Comparison of ENCODE assay signal across 32 cellular contexts in genomic region chr5:5155617-5156016, GRCh38. TPM values are rescaled to one million over a fixed set of nuclear protein-coding genes. Genes with fewer than 3 reads are reported as not detected.
A peak's percentile ranks its signal among the peaks of the same experiment; 100 is the strongest.
DNase-seq lines count a peak whose midpoint lies in the region; ATAC-seq, FAIRE-seq and TF ChIP-seq lines count a peak whose summit lies in the region.
"Had no signal": no experiment of that assay in that cellular context is flagged by ENCODE, and none has a peak within 500 bp of the region (broad histone marks: within the 10 kb centered on the region; RNA-seq: fewer than 3 reads in every experiment).

No MANE protein-coding gene starts in this region.

- in situ Hi-C loops in HepG2 (cut with HindIII; ENCODE audit: extremely low pct_ligation_motif_present, low pct_unique_long_range_greater_than_20kb), result no loop called here

- H2AFZ ChIP-seq in HepG2 (ENCODE audit: low read length) (no peak overlapping the region), keratinocyte (ENCODE audit: control insufficient read depth, low read length) (peak overlapping the region; percentile 13)

- no peak overlapping the region for H3K9ac ChIP-seq in HepG2 (ENCODE audit: insufficient read depth, low read depth, low read length)
- no peak overlapping the region for H3K9ac ChIP-seq in keratinocyte (ENCODE audit: control insufficient read depth, extremely low read depth, insufficient read depth, low read length)

- H3K27ac Mint-ChIP-seq in stimulated activated effector memory CD8-positive, alpha-beta T cell treated with anti-CD3 and anti-CD28 coated beads, Interleukin-12 subunit alpha, Interleukin-12 subunit beta, amount 100 ng/mL, for 72 hours, result peak overlapping the region; percentile 35
- H3K27ac Mint-ChIP-seq: activated CD4-positive, alpha-beta memory T cell treated with anti-CD3 and anti-CD28 coated beads, Interleukin-2, amount 10 ng/mL, durations not matched to agents 7 days and 5 days; activated naive CD8-positive, alpha-beta T cell treated with anti-CD3 and anti-CD28 coated beads, Interleukin-2, amount 10 ng/mL, durations not matched to agents 7 days and 5 days; immature natural killer cell; T-cell; type B pancreatic cell had no signal

- peaks cover 11% of the 10 kb centered on the region for H3K9me3 Mint-ChIP-seq in stimulated activated effector memory CD8-positive, alpha-beta T cell treated with anti-CD3 and anti-CD28 coated beads, Interleukin-12 subunit alpha, Interleukin-12 subunit beta, amount 100 ng/mL, for 72 hours

- no peak for TF ChIP-seq RAD21 in HepG2 (CRISPR knock-in tag; IDR thresholded peaks at IDR 0.05)

- dilution Hi-C loops in keratinocyte (cut with MboI; ENCODE audit: extremely low pct_ligation_motif_present, low sequenced_read_pairs), result no loop called here

- H3K4me3 Mint-ChIP-seq in stimulated activated effector memory CD8-positive, alpha-beta T cell treated with anti-CD3 and anti-CD28 coated beads, Interleukin-12 subunit alpha, Interleukin-12 subunit beta, amount 100 ng/mL, for 72 hours, result no peak overlapping the region
- H3K4me3 Mint-ChIP-seq: activated CD4-positive, alpha-beta memory T cell treated with anti-CD3 and anti-CD28 coated beads, Interleukin-2, amount 10 ng/mL, durations not matched to agents 7 days and 5 days; activated naive CD8-positive, alpha-beta T cell treated with anti-CD3 and anti-CD28 coated beads, Interleukin-2, amount 10 ng/mL, durations not matched to agents 7 days and 5 days; immature natural killer cell; T-cell; type B pancreatic cell had no signal

- no peaks in the 10 kb centered on the region for H3K4me1 Mint-ChIP-seq in stimulated activated effector memory CD8-positive, alpha-beta T cell treated with anti-CD3 and anti-CD28 coated beads, Interleukin-12 subunit alpha, Interleukin-12 subunit beta, amount 100 ng/mL, for 72 hours
- H3K4me1 Mint-ChIP-seq: activated CD4-positive, alpha-beta memory T cell treated with anti-CD3 and anti-CD28 coated beads, Interleukin-2, amount 10 ng/mL, durations not matched to agents 7 days and 5 days; immature natural killer cell had no signal

- H3K4me2 ChIP-seq in HepG2 (ENCODE audit: low read depth, low read length) (no peak overlapping the region), keratinocyte (ENCODE audit: control insufficient read depth, extremely low read depth, insufficient read depth, low read depth, low read length) (no peak overlapping the region)
- H3K4me2 ChIP-seq: A549 had no signal

- H3K27ac ChIP-seq in HepG2 (ENCODE audit: extremely low read length, insufficient read depth, low read length) (no peak overlapping the region), right lobe of liver (no peak overlapping the region), keratinocyte (ENCODE audit: control insufficient read depth, insufficient read depth, low read length) (no peak overlapping the region)
- H3K27ac ChIP-seq: A549, ascending aorta, spleen had no signal

- DNase-seq in HepG2 (ENCODE audit: low spot score) (no peak), right lobe of liver (no peak), keratinocyte (ENCODE audit: low read depth, low spot score) (no peak), RCC 7860 (ENCODE audit: low spot score) (no peak)
- DNase-seq in stimulated activated effector memory CD8-positive, alpha-beta T cell treated with anti-CD3 and anti-CD28 coated beads, Interleukin-12 subunit alpha, Interleukin-12 subunit beta, amount 100 ng/mL, for 72 hours (ENCODE audit: low spot score in 2 of 2), result no peak
- DNase-seq: activated CD4-positive, alpha-beta memory T cell treated with anti-CD3 and anti-CD28 coated beads, Interleukin-2, amount 10 ng/mL, durations not matched to agents 7 days and 5 days; activated CD4-positive, alpha-beta T cell treated with anti-CD3 and anti-CD28 coated beads for 1 hour; activated effector memory CD4-positive, alpha-beta T cell treated with Interleukin-2 at 50 U/mL for 16 hours; activated naive CD8-positive, alpha-beta T cell treated with anti-CD3 and anti-CD28 coated beads, Interleukin-2, amount 10 ng/mL, durations not matched to agents 7 days and 5 days; central memory CD4-positive, alpha-beta T cell; dermis blood vessel endothelial cell; DMS53; GDM1; HCEC 1CT; hypothalamus; immature natural killer cell; mesenchymal stem cell; NCI-H1694 treated with DMSO at 0.1 percent for 48 hours; NCI-H2171 treated with DMSO at 0.1 percent for 48 hours; NCI-H526 treated with DMSO at 0.1 percent for 48 hours; retina; spleen; T-cell had no signal

- H3K27me3 ChIP-seq in HepG2 (ENCODE audit: control insufficient read depth in 1 of 2, insufficient read depth in 2 of 2, low read length in 2 of 2), result no peaks in the 10 kb centered on the region
- H3K27me3 ChIP-seq in right lobe of liver, result no peaks in the 10 kb centered on the region
- H3K27me3 ChIP-seq in keratinocyte (ENCODE audit: control insufficient read depth, extremely low read depth, insufficient read depth, low read length), result no peaks in the 10 kb centered on the region
- H3K27me3 ChIP-seq: ascending aorta, spleen had no signal

- TF ChIP-seq CTCF in HepG2 (CRISPR knock-in tag; IDR thresholded peaks at IDR 0.05) (no peak), right lobe of liver (IDR thresholded peaks at IDR 0.05) (no peak), keratinocyte (optimal IDR thresholded peaks at IDR 0.05 in 1 of 3, IDR thresholded peaks at IDR 0.05 in 1 of 3, conservative IDR thresholded peaks at IDR 0.05 in 1 of 3; ENCODE audit: extremely low read depth in 1 of 3, insufficient read depth in 2 of 3, low read length in 3 of 3) (no peak)

- no peak for TF ChIP-seq POLR2A in HepG2 (IDR thresholded peaks at IDR 0.05; ENCODE audit: insufficient read depth in 1 of 2, low read depth in 2 of 2, low read length in 2 of 2)
- TF ChIP-seq POLR2A in right lobe of liver (IDR thresholded peaks at IDR 0.05), result no peak

- H4K20me1 ChIP-seq in HepG2 (ENCODE audit: insufficient read depth, low read length) (no peaks in the 10 kb centered on the region), keratinocyte (ENCODE audit: control insufficient read depth, extremely low read depth, insufficient read depth, low read length) (no peaks in the 10 kb centered on the region)

- WGBS in HepG2 (ENCODE audit: low lambda C conversion rate), result 57% methylated on average over 1 of the region's 1 CpG
- 33% methylated on average over 1 of the region's 1 CpG for WGBS in right lobe of liver (ENCODE audit: insufficient coverage, low coverage, low lambda C conversion rate, missing lambda C conversion rate)

- ATAC-seq in HepG2, result no peak
- ATAC-seq in right lobe of liver, result no peak
- no peak for ATAC-seq in stimulated activated effector memory CD8-positive, alpha-beta T cell treated with anti-CD3 and anti-CD28 coated beads, Interleukin-12 subunit alpha, Interleukin-12 subunit beta, amount 100 ng/mL, for 72 hours
- no peak for ATAC-seq in HG03460 (IDR thresholded peaks at IDR 0.05; ENCODE audit: unreplicated experiment)
- ATAC-seq in HG03342 (IDR thresholded peaks at IDR 0.05; ENCODE audit: unreplicated experiment), result no peak
- ATAC-seq: A549, left lobe of liver, T-cell had no signal

- no TSS peak for BruUV-seq in HepG2 (replicated peaks; lab: Mats Ljungman, UMichigan)

- FAIRE-seq in HepG2 (lab: Jason Lieb, UNC) (no peak), keratinocyte (lab: Jason Lieb, UNC) (no peak), RCC 7860 (lab: Jason Lieb, UNC) (no peak)
- FAIRE-seq: A549, endometrium had no signal

- peaks cover 16% of the 10 kb centered on the region for H3K9me3 ChIP-seq in HepG2 (ENCODE audit: low read length)
- no peaks in the 10 kb centered on the region for H3K9me3 ChIP-seq in right lobe of liver
- H3K9me3 ChIP-seq in keratinocyte (ENCODE audit: control insufficient read depth, low read depth, low read length), result no peaks in the 10 kb centered on the region
- H3K9me3 ChIP-seq: ascending aorta had no signal

- H3K36me3 ChIP-seq in HepG2 (replicated peaks in 1 of 2; ENCODE audit: control insufficient read depth in 1 of 2, insufficient read depth in 2 of 2, low read length in 2 of 2) (no peaks in the 10 kb centered on the region), right lobe of liver (no peaks in the 10 kb centered on the region), keratinocyte (ENCODE audit: control insufficient read depth in 2 of 2, extremely low read depth in 1 of 2, insufficient read depth in 2 of 2, low read length in 2 of 2) (no peaks in the 10 kb centered on the region)
- H3K36me3 ChIP-seq: ascending aorta, spleen had no signal

- TF ChIP-seq EP300 in HepG2 (IDR thresholded peaks at IDR 0.05; ENCODE audit: low read depth in 2 of 2, low read length in 2 of 2) (no peak), HepG2 (CRISPR knock-in tag; IDR thresholded peaks at IDR 0.05; ENCODE audit: borderline replicate concordance) (no peak)

- H3K79me2 ChIP-seq in HepG2 (ENCODE audit: insufficient read depth, low read length) (no peaks in the 10 kb centered on the region), keratinocyte (ENCODE audit: control insufficient read depth, insufficient read depth, low read length) (no peaks in the 10 kb centered on the region)

- no peak overlapping the region for H3K4me3 ChIP-seq in HepG2 (replicated peaks in 1 of 3; ENCODE audit: insufficient read depth in 1 of 3, low read depth in 2 of 3, low read length in 3 of 3)
- no peak overlapping the region for H3K4me3 ChIP-seq in right lobe of liver
- no peak overlapping the region for H3K4me3 ChIP-seq in keratinocyte (ENCODE audit: control insufficient read depth in 2 of 3, extremely low read depth in 1 of 3, insufficient read depth in 2 of 3, low read depth in 1 of 3, low read length in 3 of 3)
- H3K4me3 ChIP-seq: A549, ascending aorta, spleen had no signal

- intact Hi-C loops in HepG2 (cut with micrococcal nuclease; ENCODE audit: unreplicated experiment) (no loop called here), right lobe of liver (cut with DNase I) (no loop called here)

- no peaks in the 10 kb centered on the region for H3K4me1 ChIP-seq in HepG2 (ENCODE audit: insufficient read depth, low read length)
- peaks cover 0 to 19% (median 8%) of the 10 kb centered on the region in 4 donors for H3K4me1 ChIP-seq in right lobe of liver
- H3K4me1 ChIP-seq in keratinocyte (ENCODE audit: control insufficient read depth, extremely low read depth, insufficient read depth, low read length), result no peaks in the 10 kb centered on the region
- H3K4me1 ChIP-seq: ascending aorta, spleen had no signal

- POLR2A ChIA-PET in HepG2 (lab: Yijun Ruan, JAX), result no interaction called here

- no peaks in the 10 kb centered on the region for H3K9me1 ChIP-seq in keratinocyte (ENCODE audit: control insufficient read depth, extremely low read depth, insufficient read depth, low read length)

- H3K36me3 Mint-ChIP-seq in stimulated activated effector memory CD8-positive, alpha-beta T cell treated with anti-CD3 and anti-CD28 coated beads, Interleukin-12 subunit alpha, Interleukin-12 subunit beta, amount 100 ng/mL, for 72 hours, result no peaks in the 10 kb centered on the region
- H3K36me3 Mint-ChIP-seq: activated naive CD8-positive, alpha-beta T cell treated with anti-CD3 and anti-CD28 coated beads, Interleukin-2, amount 10 ng/mL, durations not matched to agents 7 days and 5 days; immature natural killer cell; T-cell had no signal

- CTCF ChIA-PET in HepG2 (lab: Yijun Ruan, JAX; ENCODE audit: low intra/inter-chr PET ratio, low total read pairs), result no interaction called here

RNA-seq across cellular contexts. Expression of gene ADAMTS16, which starts 15.5 kb away (rescaled TPM):
- total RNA-seq in HepG2 (2016; rRNA removed; fragmentation: Illumina TruSeq; extraction: Trizol) (0.02 and 0.07 TPM in 2 replicates), right lobe of liver (not detected)
- total RNA-seq in HepG2 (2016; cell fraction: cytosol; rRNA removed; fragmentation: Illumina TruSeq; extraction: Trizol; ENCODE audit: low read depth), result not detected in 2 replicates
- total RNA-seq in HepG2 (2016; cell fraction: insoluble cytoplasmic fraction; rRNA removed; fragmentation: Illumina TruSeq; extraction: Trizol), result 0.06 TPM in 1 of 2 replicates, not detected in the other
- total RNA-seq in HepG2 (2016; cell fraction: membrane; rRNA removed; fragmentation: Illumina TruSeq; extraction: Trizol), result 0.06 TPM in 1 of 2 replicates, not detected in the other
- 0.12 and 0.31 TPM in 2 replicates for total RNA-seq in HepG2 (2016; cell fraction: nucleus; rRNA removed; fragmentation: Illumina TruSeq; extraction: Trizol)
- polyA plus RNA-seq in HepG2 (2011; rRNA removed) (0.03 and 0.04 TPM in 2 replicates), keratinocyte (not detected in 3 replicates)
- 0.03 TPM in 2 replicates for polyA plus RNA-seq in HepG2 (2011; cell fraction: cytosol; rRNA removed)
- 0.08 and 0.14 TPM in 2 replicates for polyA plus RNA-seq in HepG2 (2011; cell fraction: nucleus; rRNA removed)
- 0.16 and 0.47 TPM in 2 replicates for polyA plus RNA-seq in HepG2 (2012)
- not detected in 2 replicates for polyA plus RNA-seq in HepG2 (2016; cell fraction: cytosol; fragmentation: Illumina TruSeq; extraction: Trizol; ENCODE audit: low read depth)
- not detected in 2 replicates for polyA plus RNA-seq in HepG2 (2016; cell fraction: insoluble cytoplasmic fraction; fragmentation: Illumina TruSeq; extraction: Trizol; ENCODE audit: low read depth)
- polyA plus RNA-seq in HepG2 (2016; cell fraction: membrane; fragmentation: Illumina TruSeq; extraction: Trizol; ENCODE audit: low read depth), result 0.03 TPM in 1 of 2 replicates, not detected in the other
- not detected in 2 replicates for polyA plus RNA-seq in HepG2 (2016; cell fraction: nucleus; fragmentation: Illumina TruSeq; extraction: Trizol; ENCODE audit: insufficient read depth, low read depth)
- 0.06 and 0.12 TPM in 2 replicates for polyA minus RNA-seq in HepG2 (2011; rRNA and poly(A)+ RNA removed; ENCODE audit: low replicate concordance)
- not detected in 2 replicates for polyA minus RNA-seq in HepG2 (2011; cell fraction: cytosol; rRNA and poly(A)+ RNA removed)
- polyA minus RNA-seq in HepG2 (2011; cell fraction: nucleus; rRNA and poly(A)+ RNA removed), result 0.26 and 0.37 TPM in 2 replicates
- polyA plus RNA-seq in PFSK-1 (2012; ENCODE audit: insufficient read length, low read depth), result 0.29 TPM
- polyA plus RNA-seq in keratinocyte (2011; ENCODE audit: low read depth), result not detected
- polyA plus RNA-seq in keratinocyte (2011; cell fraction: cytosol; rRNA removed), result not detected in 2 replicates
- polyA plus RNA-seq in keratinocyte (2011; cell fraction: nucleus; rRNA removed), result not detected in 2 replicates
- polyA plus RNA-seq in keratinocyte (2012; ENCODE audit: low replicate concordance), result not detected in 2 replicates
- polyA minus RNA-seq in keratinocyte, result not detected in 3 replicates
- polyA minus RNA-seq in keratinocyte (2011; cell fraction: cytosol; rRNA and poly(A)+ RNA removed), result not detected
- not detected in 2 replicates for polyA minus RNA-seq in keratinocyte (2011; cell fraction: nucleus; rRNA and poly(A)+ RNA removed)
- total RNA-seq: activated CD4-positive, alpha-beta memory T cell treated with anti-CD3 and anti-CD28 coated beads, Interleukin-2, amount 10 ng/mL, durations not matched to agents 7 days and 5 days; activated naive CD8-positive, alpha-beta T cell treated with anti-CD3 and anti-CD28 coated beads, Interleukin-2, amount 10 ng/mL, durations not matched to agents 7 days and 5 days; dermis blood vessel endothelial cell; left lobe of liver; SK-MEL-5; spleen had no signal
- polyA plus RNA-seq: immature natural killer cell, spleen had no signal
